Comparison of ENCODE assay signal across 8 cellular contexts in genomic region chr17:10149573-10150399, GRCh38. TPM values are rescaled to one million over a fixed set of nuclear protein-coding genes. Genes with fewer than 3 reads are reported as not detected.
DNase-seq lines count a peak whose midpoint lies in the region; ATAC-seq, FAIRE-seq and TF ChIP-seq lines count a peak whose summit lies in the region.

No MANE protein-coding gene starts in this region.

- CTCF ChIA-PET in A549 (lab: Yijun Ruan, JAX) (interaction anchor here (1.2 kb wide), 1 partner anchor 163 kb away, joined by 3 read pairs; no protein-coding TSS in a partner anchor), IMR-90 (lab: Yijun Ruan, JAX) (interaction anchor here (0.6 to 1.0 kb wide), 2 partner anchors 77 to 99 kb away, joined by 3 to 4 read pairs; no protein-coding TSS in a partner anchor)

- intact Hi-C loops in IMR-90 (cut with micrococcal nuclease), result no loop called here

- no TSS peak for BruUV-seq in IMR-90 (replicated peaks; lab: Mats Ljungman, UMichigan)

- no peak for TF ChIP-seq POLR2A in A549 (IDR thresholded peaks at IDR 0.05; ENCODE audit: low read length)
- no peak for TF ChIP-seq POLR2A in IMR-90 (IDR thresholded peaks at IDR 0.05; ENCODE audit: low read depth, low read length)
- TF ChIP-seq POLR2A in erythroblast (IDR thresholded peaks at IDR 0.05; ENCODE audit: low read length), result no peak

- no peaks in the 10 kb centered on the region for H3K9me3 ChIP-seq in A549
- no peaks in the 10 kb centered on the region for H3K9me3 ChIP-seq in IMR-90 (ENCODE audit: control insufficient read depth, insufficient read depth, low read length)

- H2AK9ac ChIP-seq in IMR-90 (replicated peaks; ENCODE audit: low read depth, low read length, poor library complexity), result no peak overlapping the region

- no peak overlapping the region for H4K91ac ChIP-seq in IMR-90 (ENCODE audit: insufficient read depth, low read depth, low read length)

- no peaks in the 10 kb centered on the region for H3K27me3 ChIP-seq in IMR-90 (ENCODE audit: control insufficient read depth, insufficient read depth, low read length)

- in situ Hi-C loops in IMR-90 (cut with MboI; ENCODE audit: low sequenced_read_pairs), result no loop called here

- TF ChIP-seq RAD21 in A549 (conservative IDR thresholded peaks at IDR 0.05 in 1 of 2, IDR thresholded peaks at IDR 0.05 in 1 of 2) (no peak), IMR-90 (IDR thresholded peaks at IDR 0.05; ENCODE audit: low read length) (no peak)

- peak overlapping the region; percentile 32; the same call in 1 of the 2 replicates for H3K23ac ChIP-seq in IMR-90 (ENCODE audit: low read depth, low read length)

- H3K14ac ChIP-seq in IMR-90 (replicated peaks; ENCODE audit: low read depth, low read length), result peak overlapping the region; percentile 69; the same call in 1 of the 2 replicates

- no peak for TF ChIP-seq EP300 in A549 (IDR thresholded peaks at IDR 0.05)

- no peak for ATAC-seq in A549
- peak; percentile 53 for ATAC-seq in GM18873 (IDR thresholded peaks at IDR 0.05; ENCODE audit: low FRiP score, unreplicated experiment)
- ATAC-seq in IMR-90 (ENCODE audit: low read depth), result peak; percentile 79
- peak; percentile 76 for ATAC-seq in stimulated activated memory B cell treated with anti-CD40 and anti-IgM and Interleukin-4, amounts not matched to agents 10 μg/mL and 1 μg/mL and 100 μg/mL, for 72 hours

- no peak for TF ChIP-seq CTCF in A549 (IDR thresholded peaks at IDR 0.05)
- no peak for TF ChIP-seq CTCF in IMR-90 (conservative IDR thresholded peaks at IDR 0.05; ENCODE audit: low read depth, low read length)

- no peak overlapping the region for H3K56ac ChIP-seq in IMR-90 (ENCODE audit: extremely low read depth, insufficient read depth, low read length)

- 0 out of 3 replicates have a peak, but pooled peaks cover 6% of the 10 kb centered on the region for H3K4me1 ChIP-seq in A549
- no peaks in the 10 kb centered on the region for H3K4me1 ChIP-seq in IMR-90 (ENCODE audit: control insufficient read depth, insufficient read depth, low read length)

- H3K9ac ChIP-seq in IMR-90 (ENCODE audit: low read depth, low read length), result no peak overlapping the region

- peaks cover 6% of the 10 kb centered on the region for H3K27me3 Mint-ChIP-seq in stimulated activated memory B cell treated with anti-CD40 and anti-IgM and Interleukin-4, amounts not matched to agents 10 μg/mL and 1 μg/mL and 100 μg/mL, for 72 hours

- no peaks in the 10 kb centered on the region for H3K36me3 ChIP-seq in IMR-90 (ENCODE audit: control insufficient read depth, insufficient read depth, low read length)

- H2BK20ac ChIP-seq in IMR-90 (ENCODE audit: low read depth, low read length), result peak overlapping the region; percentile 73; the same call in 1 of the 2 replicates

- H2AFZ ChIP-seq in IMR-90 (replicated peaks; ENCODE audit: low read length, poor library complexity), result peak overlapping the region; percentile 28

- peak overlapping the region in 1 of 2 experiments; percentile 20; a peak in 1 of 4 replicates for H4K8ac ChIP-seq in IMR-90 (ENCODE audit: low read depth in 2 of 2, low read length in 2 of 2)

- no peaks in the 10 kb centered on the region for H4K20me1 ChIP-seq in IMR-90 (ENCODE audit: insufficient read depth, low read length)

- H3K9me1 ChIP-seq in IMR-90 (ENCODE audit: insufficient read depth, low read length), result 0 out of 2 replicates have a peak, but pooled peaks cover 4% of the 10 kb centered on the region

- H3K4me3 ChIP-seq in A549 (no peak overlapping the region), IMR-90 (ENCODE audit: insufficient read depth, low read depth, low read length) (no peak overlapping the region)

- H3K27ac ChIP-seq in A549 (no peak overlapping the region), IMR-90 (ENCODE audit: insufficient read depth, low read length) (no peak overlapping the region)

- no peak overlapping the region for H2AK5ac ChIP-seq in IMR-90 (ENCODE audit: low read depth, low read length)

- peak overlapping the region; percentile 71 for H2BK120ac ChIP-seq in IMR-90 (ENCODE audit: low read depth, low read length)

- H3K4me3 Mint-ChIP-seq in stimulated activated memory B cell treated with anti-CD40 and anti-IgM and Interleukin-4, amounts not matched to agents 10 μg/mL and 1 μg/mL and 100 μg/mL, for 72 hours, result no peak overlapping the region

- peak overlapping the region; percentile 75; the same call in 1 of the 2 replicates for H3K18ac ChIP-seq in IMR-90 (ENCODE audit: low read depth, low read length)

- 32% methylated on average over 8 of the region's 8 CpGs for WGBS in A549 (ENCODE audit: missing lambda C conversion rate)
- 100% methylated on average over 2 of the region's 8 CpGs; no CpG with 5 or more reads in 1 of the 2 experiments for WGBS in IMR-90 (ENCODE audit: extremely low coverage in 2 of 2, insufficient read length in 1 of 2), 2 experiments

- no peaks in the 10 kb centered on the region for H3K36me3 Mint-ChIP-seq in stimulated activated memory B cell treated with anti-CD40 and anti-IgM and Interleukin-4, amounts not matched to agents 10 μg/mL and 1 μg/mL and 100 μg/mL, for 72 hours

- H2BK5ac ChIP-seq in IMR-90 (ENCODE audit: low read depth, low read length, poor library complexity, severe bottlenecking), result peak overlapping the region; percentile 34

- H3K9me3 Mint-ChIP-seq in stimulated activated memory B cell treated with anti-CD40 and anti-IgM and Interleukin-4, amounts not matched to agents 10 μg/mL and 1 μg/mL and 100 μg/mL, for 72 hours, result no peaks in the 10 kb centered on the region

- H3K4me2 ChIP-seq in A549 (peak overlapping the region; percentile 46; the same call in 2 of the 3 replicates), IMR-90 (ENCODE audit: low read depth, low read length) (peak overlapping the region; percentile 31; the same call in 1 of the 2 replicates)

- H3K4ac ChIP-seq in IMR-90 (ENCODE audit: low read depth, low read length), result peak overlapping the region; percentile 67; the same call in 1 of the 2 replicates

- FAIRE-seq in A549 (lab: Jason Lieb, UNC), result peak; percentile 43

- 0 out of 3 replicates have a peak overlapping the region, but pooled peaks have one; percentile 54 for H2BK15ac ChIP-seq in IMR-90 (ENCODE audit: low read depth, low read length)

- no peaks in the 10 kb centered on the region for H3K79me1 ChIP-seq in IMR-90 (ENCODE audit: low read depth in 1 of 2, low read length in 2 of 2)

- DNase-seq in A549 (ENCODE audit: low read depth in 1 of 2, low spot score in 1 of 2), result peak in 1 of 2 experiments; percentile 35
- peak; percentile 86 for DNase-seq in IMR-90
- DNase-seq in brain pericyte (ENCODE audit: low read depth, low spot score), result peak; percentile 16
- no peak for DNase-seq in NCI-H1694 treated with DMSO at 0.1 percent for 48 hours (lab: John Stamatoyannopoulos, UW)
- no peak for DNase-seq in HuH-7.5 (ENCODE audit: low spot score)
- DNase-seq in erythroblast (lab: John Stamatoyannopoulos, UW), result no peak

- H4K5ac ChIP-seq in IMR-90 (ENCODE audit: low read depth, low read length), result no peak overlapping the region

- peaks cover 28% of the 10 kb centered on the region for H3K4me1 Mint-ChIP-seq in stimulated activated memory B cell treated with anti-CD40 and anti-IgM and Interleukin-4, amounts not matched to agents 10 μg/mL and 1 μg/mL and 100 μg/mL, for 72 hours

- POLR2A ChIA-PET in A549 (lab: Yijun Ruan, JAX) (no interaction called here), IMR-90 (lab: Charles Lee; ENCODE audit: unreplicated experiment) (no interaction called here)

- dilution Hi-C loops in IMR-90 (cut with HindIII; ENCODE audit: low sequenced_read_pairs, unreplicated experiment), result no loop called here

- no peak overlapping the region for H3K27ac Mint-ChIP-seq in stimulated activated memory B cell treated with anti-CD40 and anti-IgM and Interleukin-4, amounts not matched to agents 10 μg/mL and 1 μg/mL and 100 μg/mL, for 72 hours

TF ChIP-seq in A549, 52 proteins besides CTCF, POLR2A, EP300 and RAD21:
- no peak for TF ChIP-seq FOSL2 (IDR thresholded peaks at IDR 0.05)
- TF ChIP-seq FOSL2 (CRISPR knock-in tag; IDR thresholded peaks at IDR 0.05), result peak; percentile 71; the same call in 1 of the 2 replicates
- no peak for TF ChIP-seq ZNF302 (CRISPR knock-in tag; IDR thresholded peaks at IDR 0.05)

TF ChIP-seq in IMR-90, 13 proteins besides CTCF, POLR2A, EP300 and RAD21:
- TF ChIP-seq ELK1 (IDR thresholded peaks at IDR 0.05; ENCODE audit: borderline replicate concordance, low read depth, low read length) (no peak), BHLHE40 (IDR thresholded peaks at IDR 0.05; ENCODE audit: low read depth, low read length) (peak; percentile 70), FOS (IDR thresholded peaks at IDR 0.05; ENCODE audit: low read depth, low read length) (peak; percentile 94), CEBPB (IDR thresholded peaks at IDR 0.05; ENCODE audit: low read depth, low read length) (peak; percentile 69)

RNA-seq across cellular contexts. Expression of gene GAS7, which starts 48.6 kb away (rescaled TPM):
- 1.5 and 1.6 TPM in 2 replicates for polyA plus RNA-seq in A549 (2011; rRNA removed)
- 1.3 and 1.7 TPM in 2 replicates for polyA plus RNA-seq in A549 (2012; cell fraction: cytosol; rRNA removed)
- 0.62 and 1.3 TPM in 2 replicates for polyA plus RNA-seq in A549 (2012; cell fraction: nucleus; rRNA removed)
- polyA plus RNA-seq in A549 (2017; fragmentation: RNase III; extraction: RNeasy Plus Mini Kit Qiagen cat#74134 plus additional on column Dnase treatment), result 1.2 to 1.4 TPM (median 1.3 TPM) in 3 replicates
- 1.2 and 1.6 TPM in 2 replicates for polyA minus RNA-seq in A549 (2011; rRNA and poly(A)+ RNA removed)
- total RNA-seq in IMR-90 (2012; rRNA removed), result 5.0 and 6.4 TPM in 2 replicates
- 4.1 and 4.6 TPM in 2 replicates for polyA plus RNA-seq in IMR-90 (2012; rRNA removed)
- polyA plus RNA-seq in IMR-90 (2012; cell fraction: cytosol; rRNA removed), result 2.3 and 4.1 TPM in 2 replicates
- 3.2 and 5.9 TPM in 2 replicates for polyA plus RNA-seq in IMR-90 (2012; cell fraction: nucleus; rRNA removed; ENCODE audit: low replicate concordance)

Comparison
In these comparisons a context has a peak if more than half of its experiments do, and no peak if none do; other contexts are left out.
1. ATAC-seq: peak in GM18873 (single experiment), IMR-90 (single experiment) and stimulated activated memory B cell treated with anti-CD40 and anti-IgM and Interleukin-4, amounts not matched to agents 10 μg/mL and 1 μg/mL and 100 μg/mL, for 72 hours (single experiment); none in A549 (0 of 2).
2. DNase-seq: peak in IMR-90 (single experiment) and brain pericyte (single experiment); none in NCI-H1694 treated with DMSO at 0.1 percent for 48 hours (single experiment), HuH-7.5 (single experiment) and erythroblast (0 of 2).